8 cellular contexts compared by ENCODE assay signal in the genomic region with DNA sequence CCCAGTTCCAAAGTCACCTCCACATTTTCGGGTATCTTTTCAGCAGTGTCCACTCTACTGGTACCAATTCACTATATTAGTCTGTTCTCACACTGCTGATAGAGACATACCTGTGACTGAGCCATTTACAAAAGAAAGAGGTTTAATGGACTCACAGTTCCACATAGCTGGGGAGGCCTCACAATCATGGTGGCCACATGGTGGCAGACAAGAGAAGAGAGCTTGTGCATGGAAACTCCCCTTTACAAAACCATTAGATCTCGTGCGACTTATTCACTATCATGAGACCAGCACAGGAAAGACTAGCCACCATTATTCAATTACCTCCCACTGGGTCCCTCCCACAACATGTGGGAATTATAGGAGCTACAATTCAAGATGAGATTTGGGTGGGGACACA.
DNase-seq lines count a peak whose midpoint lies in the region; ATAC-seq and TF ChIP-seq lines count a peak whose summit lies in the region.
"Not testable (repeated sequence)": the region's sequence is repeated elsewhere in the genome, so short reads cannot be mapped to it uniquely, and the experiment has no call there.

No MANE protein-coding gene starts in this region.

- not testable (repeated sequence) for H3K4me2 ChIP-seq in Karpas-422 (ENCODE audit: low read depth, low read length, poor library complexity, severe bottlenecking); OCI-LY1 (ENCODE audit: low read length); osteoblast (ENCODE audit: insufficient read depth, low read length)

- not testable (repeated sequence) for H4K20me1 ChIP-seq in Karpas-422 (ENCODE audit: insufficient read depth, low read depth, low read length); OCI-LY1 (ENCODE audit: insufficient read depth, low read length); osteoblast (ENCODE audit: insufficient read depth, low read length)

- CTCF ChIA-PET in BJ (lab: Yijun Ruan, JAX): interaction anchor here (0.7 to 1.9 kb wide), 6 partner anchors 17 to 293 kb away, joined by 3 to 11 read pairs (median 3); no protein-coding TSS in a partner anchor

- H3K36me3 ChIP-seq in BJ (ENCODE audit: control insufficient read depth, insufficient read depth, low read length); Karpas-422 (ENCODE audit: insufficient read depth, low read length); OCI-LY1 (ENCODE audit: insufficient read depth, low read length); osteoblast (ENCODE audit: insufficient read depth, low read length): not testable (repeated sequence)

- not testable (repeated sequence) for H3K9me2 ChIP-seq in Karpas-422 (replicated peaks; ENCODE audit: insufficient read depth, low read length); OCI-LY1 (ENCODE audit: low read depth, low read length)

- H3K79me2 ChIP-seq in Karpas-422 (ENCODE audit: low read length); OCI-LY1 (ENCODE audit: insufficient read depth, low read length); osteoblast (ENCODE audit: insufficient read depth, low read length): not testable (repeated sequence)

- not testable (repeated sequence) for H3K9ac ChIP-seq in Karpas-422 (ENCODE audit: low read length); OCI-LY1 (ENCODE audit: low read length)

- ATAC-seq in foreskin keratinocyte: peak; percentile 45

- H3K4me3 ChIP-seq in BJ (ENCODE audit: low read depth, low read length); GM12865 (ENCODE audit: low read depth, low read length); Karpas-422 (ENCODE audit: low read length); OCI-LY1 (ENCODE audit: low read depth, low read length, poor library complexity, severe bottlenecking); cardiac fibroblast (replicated peaks in 1 of 2; ENCODE audit: low read depth in 2 of 2, low read length in 2 of 2); osteoblast (ENCODE audit: insufficient read depth, low read length): not testable (repeated sequence)

- not testable (repeated sequence) for H3K27ac ChIP-seq in Karpas-422 (ENCODE audit: low read length); OCI-LY1 (ENCODE audit: low read depth, low read length, poor library complexity, severe bottlenecking); foreskin keratinocyte; osteoblast (ENCODE audit: low read depth, low read length)

- peaks cover 11% of the 10 kb centered on the region for H3K9me3 ChIP-seq in Karpas-422 (ENCODE audit: low read length)
- H3K9me3 ChIP-seq in OCI-LY1 (ENCODE audit: low read length); osteoblast (ENCODE audit: low read depth, low read length): not testable (repeated sequence)

- peak; percentile 31; the same call in 1 of the 2 replicates for TF ChIP-seq CTCF in BJ (IDR thresholded peaks at IDR 0.05; ENCODE audit: insufficient read depth, low read depth, low read length)
- peak; percentile 17 for TF ChIP-seq CTCF in GM12865 (IDR thresholded peaks at IDR 0.05; ENCODE audit: insufficient read depth, low read depth, low read length, missing control alignments)
- TF ChIP-seq CTCF in OCI-LY1 (IDR thresholded peaks at IDR 0.05; ENCODE audit: low read length): peak; percentile 18; the same call in 1 of the 2 replicates
- TF ChIP-seq CTCF in cardiac fibroblast (IDR thresholded peaks at IDR 0.05; ENCODE audit: low read depth, low read length): peak; percentile 26
- peak; percentile 58 for TF ChIP-seq CTCF in foreskin keratinocyte (conservative IDR thresholded peaks at IDR 0.05)
- TF ChIP-seq CTCF in osteoblast (IDR thresholded peaks at IDR 0.05; ENCODE audit: extremely low read depth, low read depth, low read length): peak; percentile 37

- H2AFZ ChIP-seq in Karpas-422 (ENCODE audit: low read length); OCI-LY1 (ENCODE audit: low read length); osteoblast (ENCODE audit: low read length): not testable (repeated sequence)

- POLR2A ChIA-PET in BJ (lab: Charles Lee): not testable (repeated sequence)

- H3K4me1 ChIP-seq in Karpas-422 (ENCODE audit: low read length); OCI-LY1 (ENCODE audit: insufficient read depth, low read length, severe bottlenecking); foreskin keratinocyte; osteoblast (ENCODE audit: insufficient read depth, low read length): not testable (repeated sequence)

- not testable (repeated sequence) for H3F3A ChIP-seq in OCI-LY1 (ENCODE audit: insufficient read depth, low read length)

- not testable (repeated sequence) for DNase-seq in BJ (ENCODE audit: low read depth); osteoblast (ENCODE audit: insufficient read length, low spot score, missing footprints)
- DNase-seq in GM12865 (ENCODE audit: low read depth): peak; percentile 41
- peak; percentile 70 for DNase-seq in Karpas-422
- peak; percentile 7 for DNase-seq in UCSD-AML1 (lab: John Stamatoyannopoulos, UW; ENCODE audit: unreplicated experiment)
- DNase-seq in cardiac fibroblast (ENCODE audit: low read depth in 2 of 2): peak; percentile 7 to 55
- DNase-seq in foreskin keratinocyte: peak in 1 of 2 donors; percentile 18

- H3K27me3 ChIP-seq in BJ (ENCODE audit: control insufficient read depth, insufficient read depth, low read length); Karpas-422 (ENCODE audit: low read length); OCI-LY1 (ENCODE audit: insufficient read depth, low read length); foreskin keratinocyte; osteoblast (ENCODE audit: insufficient read depth, low read length): not testable (repeated sequence)
